In genomic region chr2:230878599-230878965, GRCh38 we compare ENCODE assay signal across 15 cellular contexts. TPM values are rescaled to one million over a fixed set of nuclear protein-coding genes. Genes with fewer than 3 reads are reported as not detected.
A peak's percentile ranks its signal among the peaks of the same experiment; 100 is the strongest.
DNase-seq lines count a peak whose midpoint lies in the region; ATAC-seq and TF ChIP-seq lines count a peak whose summit lies in the region.
"Had no signal": no experiment of that assay in that cellular context is flagged by ENCODE, and none has a peak within 500 bp of the region (broad histone marks: within the 10 kb centered on the region; RNA-seq: fewer than 3 reads in every experiment).

No MANE protein-coding gene starts in this region.

- H3K36me3 Mint-ChIP-seq in IgD-negative memory B cell (peaks cover 2% of the 10 kb centered on the region), brain (peaks cover 62% of the 10 kb centered on the region), natural killer cell (no peaks in the 10 kb centered on the region)

- no peaks in the 10 kb centered on the region for H3K27me3 Mint-ChIP-seq in IgD-negative memory B cell
- H3K27me3 Mint-ChIP-seq in brain: no peaks in the 10 kb centered on the region
- peaks cover 44 to 46% of the 10 kb centered on the region in 2 donors for H3K27me3 Mint-ChIP-seq in natural killer cell (ENCODE audit: low read depth in 2 of 2)
- H3K27me3 Mint-ChIP-seq: activated CD4-positive, alpha-beta memory T cell treated with anti-CD3 and anti-CD28 coated beads for 36 hours; T-helper 17 cell had no signal

- TF ChIP-seq CTCF in brain (conservative IDR thresholded peaks at IDR 0.05): no peak
- no peak for TF ChIP-seq CTCF in natural killer cell (IDR thresholded peaks at IDR 0.05)

- DNase-seq in natural killer cell (no peak), NCI-H82 (lab: John Stamatoyannopoulos, UW) (no peak)
- DNase-seq: activated CD4-positive, alpha-beta memory T cell treated with anti-CD3 and anti-CD28 coated beads for 36 hours; activated naive CD4-positive, alpha-beta T cell treated with anti-CD3 and anti-CD28 coated beads for 36 hours; mesenchymal stem cell; NCI-H2171; pancreas; T-helper 17 cell had no signal

- no peak for ATAC-seq in natural killer cell
- ATAC-seq in HG02798 (IDR thresholded peaks at IDR 0.05; ENCODE audit: poor library complexity, unreplicated experiment): no peak
- ATAC-seq in GM19023 (IDR thresholded peaks at IDR 0.05; ENCODE audit: unreplicated experiment): no peak
- no peak for ATAC-seq in HG02938 (IDR thresholded peaks at IDR 0.05; ENCODE audit: unreplicated experiment)

- peak overlapping the region; percentile 77 for H3K4me2 ChIP-seq in BLaER1

- H3K27ac Mint-ChIP-seq in IgD-negative memory B cell (peak overlapping the region; percentile 87 to 95 (median 94)), brain (peak overlapping the region in 3 of 5 experiments; percentile 15 to 87 (median 63)), natural killer cell (peak overlapping the region; percentile 70 to 86)
- H3K27ac Mint-ChIP-seq: activated CD4-positive, alpha-beta memory T cell treated with anti-CD3 and anti-CD28 coated beads for 36 hours; T-helper 17 cell had no signal

- H3K27ac ChIP-seq in BLaER1: peak overlapping the region; percentile 64; the same call in 1 of the 2 replicates
- H3K27ac ChIP-seq: pancreas had no signal

- peaks cover 55% of the 10 kb centered on the region for H3K4me1 ChIP-seq in BLaER1
- H3K4me1 ChIP-seq: pancreas had no signal

- peaks cover 29 to 39% (median 34%) of the 10 kb centered on the region in 3 donors for H3K4me1 Mint-ChIP-seq in IgD-negative memory B cell
- H3K4me1 Mint-ChIP-seq in brain: peaks cover 12% of the 10 kb centered on the region
- H3K4me1 Mint-ChIP-seq in natural killer cell: peaks cover 28 to 43% of the 10 kb centered on the region in 2 donors

- intact Hi-C loops in natural killer cell (cut with micrococcal nuclease): loop anchor here (5.0 kb wide), 1 partner anchor 174 kb away; no protein-coding TSS in a partner anchor

- no peak overlapping the region for H3K9ac ChIP-seq in BLaER1

- H3K9me3 Mint-ChIP-seq in IgD-negative memory B cell: no peaks in the 10 kb centered on the region
- no peaks in the 10 kb centered on the region for H3K9me3 Mint-ChIP-seq in brain
- H3K9me3 Mint-ChIP-seq in natural killer cell: no peaks in the 10 kb centered on the region
- H3K9me3 Mint-ChIP-seq: activated CD4-positive, alpha-beta memory T cell treated with anti-CD3 and anti-CD28 coated beads for 36 hours; activated naive CD4-positive, alpha-beta T cell treated with anti-CD3 and anti-CD28 coated beads for 36 hours had no signal

- no peaks in the 10 kb centered on the region for H3K27me3 ChIP-seq in BLaER1
- H3K27me3 ChIP-seq: pancreas had no signal

- H3K4me3 Mint-ChIP-seq in IgD-negative memory B cell: peak overlapping the region in 2 of 4 donors; percentile 78 to 92
- no peak overlapping the region for H3K4me3 Mint-ChIP-seq in brain
- peak overlapping the region; percentile 79 for H3K4me3 Mint-ChIP-seq in natural killer cell
- H3K4me3 Mint-ChIP-seq: activated CD4-positive, alpha-beta memory T cell treated with anti-CD3 and anti-CD28 coated beads for 36 hours; activated naive CD4-positive, alpha-beta T cell treated with anti-CD3 and anti-CD28 coated beads for 36 hours; T-helper 17 cell had no signal

- no peak overlapping the region for H3K4me3 ChIP-seq in BLaER1
- H3K4me3 ChIP-seq: pancreas had no signal

- peaks cover 59% of the 10 kb centered on the region for H3K36me3 ChIP-seq in BLaER1

- H3K9me3 ChIP-seq in BLaER1: no peaks in the 10 kb centered on the region
- H3K9me3 ChIP-seq: pancreas had no signal

- peaks cover 26% of the 10 kb centered on the region for H4K20me1 ChIP-seq in BLaER1

RNA-seq across cellular contexts. Expression of gene ITM2C, which starts 13.8 kb away (rescaled TPM):
- polyA plus RNA-seq in IgD-negative memory B cell (162 TPM), brain (ENCODE audit: insufficient read depth, low read depth, low replicate concordance) (519 TPM)
- total RNA-seq in natural killer cell: 10 to 100 TPM in 1 of 3 donors, 1 to 10 TPM in 2; 4.7 to 36.3 (median 5.1) TPM

RNA-seq across cellular contexts. Expression of gene GPR55, which starts 46.5 kb away (rescaled TPM):
- polyA plus RNA-seq in IgD-negative memory B cell (1.9 TPM), brain (ENCODE audit: insufficient read depth, low read depth, low replicate concordance) (0.08 TPM)
- 1 to 10 TPM in 1 of 3 donors, under 1 TPM in 2; 0.09 to 1.1 (median 0.40) TPM for total RNA-seq in natural killer cell
- total RNA-seq: cerebellum had no signal
